In genomic region chrX:119004920-119005524, GRCh38 we compare ENCODE assay signal across 7 cellular contexts. TPM values are rescaled to one million over a fixed set of nuclear protein-coding genes. Genes with fewer than 3 reads are reported as not detected.
DNase-seq lines count a peak whose midpoint lies in the region; ATAC-seq and TF ChIP-seq lines count a peak whose summit lies in the region.

No MANE protein-coding gene starts in this region.

- H3K4me3 Mint-ChIP-seq in chondrocyte (ENCODE audit: unreplicated experiment) = no peak overlapping the region
- no peak overlapping the region for H3K4me3 Mint-ChIP-seq in memory B cell

- H3K4me3 ChIP-seq in GM12875 (ENCODE audit: low read depth, low read length) = no peak overlapping the region

- H3K9me3 Mint-ChIP-seq in chondrocyte (ENCODE audit: low read depth) (no peaks in the 10 kb centered on the region), memory B cell (no peaks in the 10 kb centered on the region)

- POLR2A ChIA-PET in HEK293T (lab: Yijun Ruan, JAX) = no interaction called here

- CTCF ChIA-PET in HEK293T (lab: Yijun Ruan, JAX) = interaction anchor here (0.6 to 1.4 kb wide), 8 partner anchors 24 to 166 kb away, joined by 3 to 6 read pairs (median 3); no protein-coding TSS in a partner anchor

- DNase-seq in HEK293T (ENCODE audit: extremely low spot score) = peak; percentile 88
- DNase-seq in NCI-H1930 (lab: John Stamatoyannopoulos, UW) = peak; percentile 9 to 14
- DNase-seq in activated CD4-positive, alpha-beta T cell treated with anti-CD3 and anti-CD28 coated beads for 1 hour = peak; percentile 34
- DNase-seq in chondrocyte (ENCODE audit: low spot score) = no peak
- peak; percentile 31 to 56 for DNase-seq in memory B cell (ENCODE audit: low spot score in 2 of 2)
- DNase-seq in stimulated activated CD8-positive, alpha-beta memory T cell treated with anti-CD3 and anti-CD28 coated beads, Interleukin-2, amount 100 ng/mL, for 48 hours (ENCODE audit: low read depth in 2 of 2) = peak; percentile 34 to 39

- H3K36me3 Mint-ChIP-seq in chondrocyte (ENCODE audit: low read depth) = no peaks in the 10 kb centered on the region
- no peaks in the 10 kb centered on the region for H3K36me3 Mint-ChIP-seq in memory B cell

- TF ChIP-seq CTCF in GM12875 (IDR thresholded peaks at IDR 0.05; ENCODE audit: borderline replicate concordance, insufficient read depth, low read depth, low read length) (peak; percentile 99), chondrocyte (IDR thresholded peaks at IDR 0.05) (peak; percentile 84)

- peak; percentile 80 for ATAC-seq in memory B cell (ENCODE audit: low read depth)

- no peaks in the 10 kb centered on the region for H3K4me1 Mint-ChIP-seq in chondrocyte (ENCODE audit: low read depth)
- no peaks in the 10 kb centered on the region for H3K4me1 Mint-ChIP-seq in memory B cell

- H3K27ac Mint-ChIP-seq in chondrocyte (ENCODE audit: unreplicated experiment) = no peak overlapping the region
- H3K27ac Mint-ChIP-seq in memory B cell = no peak overlapping the region

- peaks cover 6% of the 10 kb centered on the region for H3K27me3 Mint-ChIP-seq in chondrocyte (ENCODE audit: low read depth)
- H3K27me3 Mint-ChIP-seq in memory B cell = peaks cover 2% of the 10 kb centered on the region

TF ChIP-seq in HEK293T, 16 proteins besides CTCF, POLR2A, EP300 and RAD21:
- TF ChIP-seq FOXM1 (IDR thresholded peaks at IDR 0.05; ENCODE audit: borderline replicate concordance) = no peak
- no peak for TF ChIP-seq BHLHE40 (IDR thresholded peaks at IDR 0.05; ENCODE audit: borderline replicate concordance)
- no peak for TF ChIP-seq TARDBP (IDR thresholded peaks at IDR 0.05)
- no peak for TF ChIP-seq HDGF (IDR thresholded peaks at IDR 0.05; ENCODE audit: borderline replicate concordance)
- no peak for TF ChIP-seq SUZ12 (IDR thresholded peaks at IDR 0.05)
- TF ChIP-seq FOXK2 (IDR thresholded peaks at IDR 0.05) = no peak
- TF ChIP-seq CTBP1 (IDR thresholded peaks at IDR 0.05; ENCODE audit: borderline replicate concordance) = no peak
- TF ChIP-seq L3MBTL2 (conservative IDR thresholded peaks at IDR 0.05) = no peak
- no peak for TF ChIP-seq LEF1 (IDR thresholded peaks at IDR 0.05; ENCODE audit: borderline replicate concordance)
- no peak for TF ChIP-seq ELF4 (IDR thresholded peaks at IDR 0.05)
- no peak for TF ChIP-seq ARNT (IDR thresholded peaks at IDR 0.05)
- TF ChIP-seq SP1 (IDR thresholded peaks at IDR 0.05) = no peak
- no peak for TF ChIP-seq FOXA1 (IDR thresholded peaks at IDR 0.05)
- TF ChIP-seq NFRKB (IDR thresholded peaks at IDR 0.05) = no peak
- TF ChIP-seq PKNOX1 (IDR thresholded peaks at IDR 0.05) = no peak
- no peak for TF ChIP-seq ZNF384 (IDR thresholded peaks at IDR 0.05)
TF ChIP-seq in HEK293T: peak in this region for 0.

RNA-seq across cellular contexts. Expression of gene LONRF3, which starts 30.6 kb away (rescaled TPM):
- 0.07 to 0.10 TPM in 2 of 3 replicates, not detected in the other for total RNA-seq in chondrocyte
